In the genomic region with DNA sequence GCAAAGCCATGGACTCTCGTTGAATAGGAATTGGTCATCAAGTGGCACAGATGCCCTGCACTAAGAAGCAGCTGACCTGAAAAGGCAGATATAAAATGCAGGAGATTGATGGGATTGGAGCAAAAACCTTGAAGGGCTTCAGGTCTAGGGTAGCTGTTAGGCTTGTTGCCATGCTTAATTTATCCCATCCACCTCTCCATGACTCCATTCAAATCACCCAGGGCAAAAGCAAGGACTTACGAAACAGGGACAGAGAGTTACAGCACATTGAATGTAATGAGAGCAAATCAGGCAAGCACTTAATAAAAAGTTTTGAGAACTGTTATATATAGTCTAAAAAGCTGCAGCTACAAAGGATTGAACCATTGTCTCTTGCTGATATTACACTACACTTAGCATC, we compare ENCODE assay signal across 31 cellular contexts.
"Had no signal": no experiment of that assay in that cellular context is flagged by ENCODE, and none has a peak within 500 bp of the region (broad histone marks: within the 10 kb centered on the region; RNA-seq: fewer than 3 reads in every experiment).

No MANE protein-coding gene starts in this region.

- ATAC-seq: activated CD4-positive, alpha-beta T cell treated with anti-CD3 and anti-CD28 coated beads for 36 hours; activated naive CD8-positive, alpha-beta T cell treated with anti-CD3 and anti-CD28 coated beads, Interleukin-2, amount 50 U/mL, for 24 hours; body of pancreas; T-helper 17 cell had no signal

- H3K4me3 Mint-ChIP-seq: activated CD4-positive, alpha-beta memory T cell treated with anti-CD3 and anti-CD28 coated beads for 36 hours; activated CD4-positive, alpha-beta T cell treated with anti-CD3 and anti-CD28 coated beads for 36 hours; activated CD4-positive, alpha-beta T cell treated with anti-CD3 and anti-CD28 coated beads, Interleukin-2, amount 10 ng/mL, durations not matched to agents 24 days and 14 days; activated naive CD4-positive, alpha-beta T cell treated with anti-CD3 and anti-CD28 coated beads for 36 hours; activated naive CD4-positive, alpha-beta T cell treated with anti-CD3 and anti-CD28 coated beads, Interleukin-2, amount 50 U/mL, for 24 hours; activated naive CD8-positive, alpha-beta T cell treated with anti-CD3 and anti-CD28 coated beads for 36 hours; activated naive CD8-positive, alpha-beta T cell treated with anti-CD3 and anti-CD28 coated beads, Interleukin-2, amount 50 U/mL, for 24 hours; activated T-helper 1 cell treated with anti-CD3 and anti-CD28 coated beads, Interleukin-12 subunit alpha, Interleukin-12 subunit beta, Interleukin-2, Interleukin-4 antibody, amounts not matched to agents 30 ng/mL and 10 ng/mL and 1 ng/mL, durations not matched to agents 14 hours and 24 hours and 36 hours; T-helper 17 cell; T-helper 2 cell treated with Interferon-gamma antibody and Interleukin-4, amounts not matched to agents 5 μg/mL and 100 μg/mL, for 36 hours had no signal

- DNase-seq: activated CD4-positive, alpha-beta memory T cell treated with anti-CD3 and anti-CD28 coated beads for 36 hours; activated CD4-positive, alpha-beta T cell treated with anti-CD3 and anti-CD28 coated beads for 36 hours; activated CD4-positive, alpha-beta T cell treated with anti-CD3 and anti-CD28 coated beads, Interleukin-2, amount 10 ng/mL, durations not matched to agents 24 days and 14 days; activated CD4-positive, CD25-positive, alpha-beta regulatory T cell; activated CD4-positive, CD25-positive, alpha-beta regulatory T cell treated with anti-CD3 and anti-CD28 coated beads, Interleukin-2, amount 50 U/mL, for 72 hours; activated CD8-positive, alpha-beta memory T cell treated with anti-CD3 and anti-CD28 coated beads for 24 hours; activated effector memory CD4-positive, alpha-beta T cell treated with anti-CD3 and anti-CD28 coated beads, Interleukin-2, amount 50 U/mL, for 16 hours; activated naive CD4-positive, alpha-beta T cell treated with anti-CD3 and anti-CD28 coated beads for 36 hours; activated naive CD8-positive, alpha-beta T cell treated with anti-CD3 and anti-CD28 coated beads for 36 hours; activated naive CD8-positive, alpha-beta T cell treated with anti-CD3 and anti-CD28 coated beads, Interleukin-2, amount 50 U/mL, for 24 hours; activated T-cell treated with anti-CD3 and anti-CD28 coated beads, Interleukin-2, amount 50 U/mL, for 48 hours; adrenal gland; amygdala; aorta; body of pancreas; central memory CD4-positive, alpha-beta T cell; cerebellar nuclear complex; colonic mucosa; effector CD8-positive, alpha-beta T cell; erythroblast; esophagus squamous epithelium; foreskin melanocyte; head of caudate nucleus; T-helper 1 cell; T-helper 17 cell; T1000 had no signal

- H3K4me3 ChIP-seq: adrenal gland, body of pancreas, cardiac muscle cell, colonic mucosa, esophagus squamous epithelium had no signal

- H3K27ac Mint-ChIP-seq: activated CD4-positive, alpha-beta memory T cell treated with anti-CD3 and anti-CD28 coated beads for 36 hours; activated CD4-positive, alpha-beta T cell treated with anti-CD3 and anti-CD28 coated beads for 36 hours; activated CD4-positive, alpha-beta T cell treated with anti-CD3 and anti-CD28 coated beads, Interleukin-2, amount 10 ng/mL, durations not matched to agents 24 days and 14 days; activated naive CD4-positive, alpha-beta T cell treated with anti-CD3 and anti-CD28 coated beads for 36 hours; activated naive CD4-positive, alpha-beta T cell treated with anti-CD3 and anti-CD28 coated beads, Interleukin-2, amount 50 U/mL, for 24 hours; activated naive CD8-positive, alpha-beta T cell treated with anti-CD3 and anti-CD28 coated beads for 36 hours; activated naive CD8-positive, alpha-beta T cell treated with anti-CD3 and anti-CD28 coated beads, Interleukin-2, amount 50 U/mL, for 24 hours; activated T-helper 1 cell treated with anti-CD3 and anti-CD28 coated beads, Interleukin-12 subunit alpha, Interleukin-12 subunit beta, Interleukin-2, Interleukin-4 antibody, amounts not matched to agents 30 ng/mL and 10 ng/mL and 1 ng/mL, durations not matched to agents 14 hours and 24 hours and 36 hours; activated T-helper 2 cell treated with anti-CD3 and anti-CD28 coated beads, Interferon-gamma antibody, Interleukin-2, Interleukin-4, amounts not matched to agents 10 μg/mL and 5 μg/mL and 100 μg/mL, durations not matched to agents 14 hours and 24 hours and 36 hours; T-helper 17 cell; T-helper 2 cell treated with Interferon-gamma antibody and Interleukin-4, amounts not matched to agents 5 μg/mL and 100 μg/mL, for 36 hours had no signal

- H3K27ac ChIP-seq: adrenal gland, body of pancreas, cardiac muscle cell, colonic mucosa, esophagus squamous epithelium had no signal

- H3K9me3 ChIP-seq: adrenal gland, body of pancreas, colonic mucosa, esophagus squamous epithelium had no signal

- H3K36me3 Mint-ChIP-seq: activated CD4-positive, alpha-beta memory T cell treated with anti-CD3 and anti-CD28 coated beads for 36 hours; activated naive CD4-positive, alpha-beta T cell treated with anti-CD3 and anti-CD28 coated beads, Interleukin-2, amount 50 U/mL, for 24 hours; activated naive CD8-positive, alpha-beta T cell treated with anti-CD3 and anti-CD28 coated beads for 36 hours had no signal

- H3K27me3 Mint-ChIP-seq: activated CD4-positive, alpha-beta memory T cell treated with anti-CD3 and anti-CD28 coated beads for 36 hours; activated CD4-positive, alpha-beta T cell treated with anti-CD3 and anti-CD28 coated beads for 36 hours; activated CD4-positive, alpha-beta T cell treated with anti-CD3 and anti-CD28 coated beads, Interleukin-2, amount 10 ng/mL, durations not matched to agents 24 days and 14 days; activated naive CD8-positive, alpha-beta T cell treated with anti-CD3 and anti-CD28 coated beads for 36 hours; activated naive CD8-positive, alpha-beta T cell treated with anti-CD3 and anti-CD28 coated beads, Interleukin-2, amount 50 U/mL, for 24 hours; T-helper 17 cell had no signal

- H3K4me1 ChIP-seq: adrenal gland, colonic mucosa had no signal

- H3K9me3 Mint-ChIP-seq: activated CD4-positive, alpha-beta memory T cell treated with anti-CD3 and anti-CD28 coated beads for 36 hours; activated naive CD8-positive, alpha-beta T cell treated with anti-CD3 and anti-CD28 coated beads for 36 hours; activated T-helper 1 cell treated with anti-CD3 and anti-CD28 coated beads, Interleukin-12 subunit alpha, Interleukin-12 subunit beta, Interleukin-2, Interleukin-4 antibody, amounts not matched to agents 30 ng/mL and 10 ng/mL and 1 ng/mL, durations not matched to agents 14 hours and 24 hours and 36 hours; activated T-helper 2 cell treated with anti-CD3 and anti-CD28 coated beads, Interferon-gamma antibody, Interleukin-2, Interleukin-4, amounts not matched to agents 10 μg/mL and 5 μg/mL and 100 μg/mL, durations not matched to agents 14 hours and 24 hours and 36 hours; T-helper 2 cell treated with Interferon-gamma antibody and Interleukin-4, amounts not matched to agents 5 μg/mL and 100 μg/mL, for 36 hours had no signal

- H3K36me3 ChIP-seq: adrenal gland, cardiac muscle cell, colonic mucosa, esophagus squamous epithelium had no signal

- H3K27me3 ChIP-seq: adrenal gland, body of pancreas, cardiac muscle cell, colonic mucosa, esophagus squamous epithelium had no signal

- H3K4me1 Mint-ChIP-seq: activated CD4-positive, alpha-beta T cell treated with anti-CD3 and anti-CD28 coated beads for 36 hours; activated CD4-positive, alpha-beta T cell treated with anti-CD3 and anti-CD28 coated beads, Interleukin-2, amount 10 ng/mL, durations not matched to agents 24 days and 14 days; activated naive CD4-positive, alpha-beta T cell treated with anti-CD3 and anti-CD28 coated beads, Interleukin-2, amount 50 U/mL, for 24 hours; activated naive CD8-positive, alpha-beta T cell treated with anti-CD3 and anti-CD28 coated beads for 36 hours; activated naive CD8-positive, alpha-beta T cell treated with anti-CD3 and anti-CD28 coated beads, Interleukin-2, amount 50 U/mL, for 24 hours; T-helper 17 cell had no signal
